In the genomic region with DNA sequence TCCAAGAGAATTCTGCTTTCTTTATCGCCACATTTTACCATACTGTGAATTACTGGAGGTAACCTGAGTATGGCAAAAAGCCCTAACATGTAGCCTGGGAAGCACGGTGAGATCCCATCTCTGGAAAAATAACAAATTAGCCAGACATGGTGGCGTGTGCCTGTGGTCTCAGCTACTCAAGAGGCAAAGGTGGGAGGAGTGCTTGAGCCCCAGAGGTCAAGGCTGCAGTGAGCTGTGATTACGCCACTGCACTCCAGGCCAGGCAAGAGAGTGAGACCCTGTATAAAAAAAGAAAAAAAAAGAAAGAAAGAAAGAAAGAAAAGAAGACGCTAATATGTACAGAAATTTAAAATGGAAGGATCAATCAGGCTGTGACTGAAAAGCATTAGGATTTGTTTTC, we compare ENCODE assay signal across 1 cellular context.
TF ChIP-seq lines count a peak whose summit lies in the region.

No MANE protein-coding gene starts in this region.

TF ChIP-seq in HepG2, 621 proteins besides CTCF, POLR2A, EP300 and RAD21 (continued from another document and continues in another):
- TF ChIP-seq AFF4 (CRISPR knock-in tag; IDR thresholded peaks at IDR 0.05) (no peak), HNF4G (IDR thresholded peaks at IDR 0.05; ENCODE audit: borderline replicate concordance, low read depth, low read length) (peak; percentile 31; the same call in 1 of the 2 replicates), HNF4G (CRISPR knock-in tag; IDR thresholded peaks at IDR 0.05; ENCODE audit: borderline replicate concordance, low read depth) (no peak), ZNF547 (CRISPR knock-in tag; IDR thresholded peaks at IDR 0.05) (no peak), CENPX (CRISPR knock-in tag; IDR thresholded peaks at IDR 0.05) (no peak), ZNF83 (CRISPR knock-in tag; IDR thresholded peaks at IDR 0.05; ENCODE audit: borderline replicate concordance) (no peak), SIN3B (IDR thresholded peaks at IDR 0.05; ENCODE audit: low read length) (no peak), HNRNPUL1 (IDR thresholded peaks at IDR 0.05; ENCODE audit: low read depth, low read length) (no peak), NFYB (CRISPR knock-in tag; IDR thresholded peaks at IDR 0.05) (no peak), SOX13 (IDR thresholded peaks at IDR 0.05) (no peak), SOX13 (CRISPR knock-in tag; conservative IDR thresholded peaks at IDR 0.05 in 1 of 2, IDR thresholded peaks at IDR 0.05 in 1 of 2) (peak in 1 of 2 experiments; percentile 7; a peak in 1 of 4 replicates), CEBPB (IDR thresholded peaks at IDR 0.05; ENCODE audit: borderline replicate concordance, low read depth, low read length) (no peak), ZNF770 (CRISPR knock-in tag; IDR thresholded peaks at IDR 0.05) (no peak), MAFK (conservative IDR thresholded peaks at IDR 0.05 in 1 of 2, IDR thresholded peaks at IDR 0.05 in 1 of 2; ENCODE audit: low read length in 2 of 2) (no peak), ZMAT5 (CRISPR knock-in tag; IDR thresholded peaks at IDR 0.05; ENCODE audit: borderline replicate concordance, low read depth) (no peak), ZNF687 (CRISPR knock-in tag; IDR thresholded peaks at IDR 0.05) (no peak), ZNF790 (CRISPR knock-in tag; IDR thresholded peaks at IDR 0.05; ENCODE audit: borderline replicate concordance) (no peak), ZMYM3 (CRISPR knock-in tag; IDR thresholded peaks at IDR 0.05) (0 out of 2 replicates have a peak, but pooled peaks have one; percentile 42), CSRNP2 (CRISPR knock-in tag; conservative IDR thresholded peaks at IDR 0.05; ENCODE audit: low read depth) (no peak), ZC3H13 (CRISPR knock-in tag; IDR thresholded peaks at IDR 0.05) (no peak), GATAD1 (CRISPR knock-in tag; IDR thresholded peaks at IDR 0.05) (no peak), HDAC6 (IDR thresholded peaks at IDR 0.05; ENCODE audit: low read depth, low read length) (no peak), RFX3 (CRISPR knock-in tag; IDR thresholded peaks at IDR 0.05) (no peak), SRSF9 (IDR thresholded peaks at IDR 0.05; ENCODE audit: borderline replicate concordance, insufficient read depth, low read depth, low read length, poor library complexity, severe bottlenecking) (no peak), ZNF567 (CRISPR knock-in tag; IDR thresholded peaks at IDR 0.05; ENCODE audit: borderline replicate concordance) (no peak), RBAK (CRISPR knock-in tag; IDR thresholded peaks at IDR 0.05) (no peak), CREB1 (IDR thresholded peaks at IDR 0.05) (no peak), CREB1 (CRISPR knock-in tag; IDR thresholded peaks at IDR 0.05) (no peak), NR2C2 (CRISPR knock-in tag; IDR thresholded peaks at IDR 0.05; ENCODE audit: borderline replicate concordance) (0 out of 2 replicates have a peak, but pooled peaks have one; percentile 43), ZNF839 (CRISPR knock-in tag; IDR thresholded peaks at IDR 0.05; ENCODE audit: borderline replicate concordance) (no peak), HNF4A (CRISPR knock-in tag; IDR thresholded peaks at IDR 0.05) (peak; percentile 50; the same call in 1 of the 2 replicates), SMAD3 (CRISPR knock-in tag; IDR thresholded peaks at IDR 0.05) (no peak), SMYD3 (CRISPR knock-in tag; IDR thresholded peaks at IDR 0.05) (no peak), RFXANK (CRISPR knock-in tag; IDR thresholded peaks at IDR 0.05) (no peak), ZNF235 (CRISPR knock-in tag; IDR thresholded peaks at IDR 0.05; ENCODE audit: borderline replicate concordance) (no peak)
- TF ChIP-seq, protein P1, sequence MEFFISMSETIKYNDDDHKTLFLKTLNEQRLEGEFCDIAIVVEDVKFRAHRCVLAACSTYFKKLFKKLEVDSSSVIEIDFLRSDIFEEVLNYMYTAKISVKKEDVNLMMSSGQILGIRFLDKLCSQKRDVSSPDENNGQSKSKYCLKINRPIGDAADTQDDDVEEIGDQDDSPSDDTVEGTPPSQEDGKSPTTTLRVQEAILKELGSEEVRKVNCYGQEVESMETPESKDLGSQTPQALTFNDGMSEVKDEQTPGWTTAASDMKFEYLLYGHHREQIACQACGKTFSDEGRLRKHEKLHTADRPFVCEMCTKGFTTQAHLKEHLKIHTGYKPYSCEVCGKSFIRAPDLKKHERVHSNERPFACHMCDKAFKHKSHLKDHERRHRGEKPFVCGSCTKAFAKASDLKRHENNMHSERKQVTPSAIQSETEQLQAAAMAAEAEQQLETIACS (CRISPR knock-in tag; IDR thresholded peaks at IDR 0.05), result no peak
- TF ChIP-seq, protein P2, sequence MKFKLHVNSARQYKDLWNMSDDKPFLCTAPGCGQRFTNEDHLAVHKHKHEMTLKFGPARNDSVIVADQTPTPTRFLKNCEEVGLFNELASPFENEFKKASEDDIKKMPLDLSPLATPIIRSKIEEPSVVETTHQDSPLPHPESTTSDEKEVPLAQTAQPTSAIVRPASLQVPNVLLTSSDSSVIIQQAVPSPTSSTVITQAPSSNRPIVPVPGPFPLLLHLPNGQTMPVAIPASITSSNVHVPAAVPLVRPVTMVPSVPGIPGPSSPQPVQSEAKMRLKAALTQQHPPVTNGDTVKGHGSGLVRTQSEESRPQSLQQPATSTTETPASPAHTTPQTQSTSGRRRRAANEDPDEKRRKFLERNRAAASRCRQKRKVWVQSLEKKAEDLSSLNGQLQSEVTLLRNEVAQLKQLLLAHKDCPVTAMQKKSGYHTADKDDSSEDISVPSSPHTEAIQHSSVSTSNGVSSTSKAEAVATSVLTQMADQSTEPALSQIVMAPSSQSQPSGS (CRISPR knock-in tag; IDR thresholded peaks at IDR 0.05), result 0 out of 2 replicates have a peak, but pooled peaks have one; percentile 15
- TF ChIP-seq, protein P3, sequence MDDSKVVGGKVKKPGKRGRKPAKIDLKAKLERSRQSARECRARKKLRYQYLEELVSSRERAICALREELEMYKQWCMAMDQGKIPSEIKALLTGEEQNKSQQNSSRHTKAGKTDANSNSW (CRISPR knock-in tag; IDR thresholded peaks at IDR 0.05; ENCODE audit: borderline replicate concordance), result no peak
- TF ChIP-seq, protein P4, sequence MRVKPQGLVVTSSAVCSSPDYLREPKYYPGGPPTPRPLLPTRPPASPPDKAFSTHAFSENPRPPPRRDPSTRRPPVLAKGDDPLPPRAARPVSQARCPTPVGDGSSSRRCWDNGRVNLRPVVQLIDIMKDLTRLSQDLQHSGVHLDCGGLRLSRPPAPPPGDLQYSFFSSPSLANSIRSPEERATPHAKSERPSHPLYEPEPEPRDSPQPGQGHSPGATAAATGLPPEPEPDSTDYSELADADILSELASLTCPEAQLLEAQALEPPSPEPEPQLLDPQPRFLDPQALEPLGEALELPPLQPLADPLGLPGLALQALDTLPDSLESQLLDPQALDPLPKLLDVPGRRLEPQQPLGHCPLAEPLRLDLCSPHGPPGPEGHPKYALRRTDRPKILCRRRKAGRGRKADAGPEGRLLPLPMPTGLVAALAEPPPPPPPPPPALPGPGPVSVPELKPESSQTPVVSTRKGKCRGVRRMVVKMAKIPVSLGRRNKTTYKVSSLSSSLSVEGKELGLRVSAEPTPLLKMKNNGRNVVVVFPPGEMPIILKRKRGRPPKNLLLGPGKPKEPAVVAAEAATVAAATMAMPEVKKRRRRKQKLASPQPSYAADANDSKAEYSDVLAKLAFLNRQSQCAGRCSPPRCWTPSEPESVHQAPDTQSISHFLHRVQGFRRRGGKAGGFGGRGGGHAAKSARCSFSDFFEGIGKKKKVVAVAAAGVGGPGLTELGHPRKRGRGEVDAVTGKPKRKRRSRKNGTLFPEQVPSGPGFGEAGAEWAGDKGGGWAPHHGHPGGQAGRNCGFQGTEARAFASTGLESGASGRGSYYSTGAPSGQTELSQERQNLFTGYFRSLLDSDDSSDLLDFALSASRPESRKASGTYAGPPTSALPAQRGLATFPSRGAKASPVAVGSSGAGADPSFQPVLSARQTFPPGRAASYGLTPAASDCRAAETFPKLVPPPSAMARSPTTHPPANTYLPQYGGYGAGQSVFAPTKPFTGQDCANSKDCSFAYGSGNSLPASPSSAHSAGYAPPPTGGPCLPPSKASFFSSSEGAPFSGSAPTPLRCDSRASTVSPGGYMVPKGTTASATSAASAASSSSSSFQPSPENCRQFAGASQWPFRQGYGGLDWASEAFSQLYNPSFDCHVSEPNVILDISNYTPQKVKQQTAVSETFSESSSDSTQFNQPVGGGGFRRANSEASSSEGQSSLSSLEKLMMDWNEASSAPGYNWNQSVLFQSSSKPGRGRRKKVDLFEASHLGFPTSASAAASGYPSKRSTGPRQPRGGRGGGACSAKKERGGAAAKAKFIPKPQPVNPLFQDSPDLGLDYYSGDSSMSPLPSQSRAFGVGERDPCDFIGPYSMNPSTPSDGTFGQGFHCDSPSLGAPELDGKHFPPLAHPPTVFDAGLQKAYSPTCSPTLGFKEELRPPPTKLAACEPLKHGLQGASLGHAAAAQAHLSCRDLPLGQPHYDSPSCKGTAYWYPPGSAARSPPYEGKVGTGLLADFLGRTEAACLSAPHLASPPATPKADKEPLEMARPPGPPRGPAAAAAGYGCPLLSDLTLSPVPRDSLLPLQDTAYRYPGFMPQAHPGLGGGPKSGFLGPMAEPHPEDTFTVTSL (CRISPR knock-in tag; IDR thresholded peaks at IDR 0.05; ENCODE audit: borderline replicate concordance), result peak; percentile 54; the same call in 1 of the 2 replicates
